Comparison of ENCODE assay signal across 8 cellular contexts in genomic region chr1:174999216-174999925, GRCh38. TPM values are rescaled to one million over a fixed set of nuclear protein-coding genes. Genes with fewer than 3 reads are reported as not detected.
A peak's percentile ranks its signal among the peaks of the same experiment; 100 is the strongest.
DNase-seq lines count a peak whose midpoint lies in the region; ATAC-seq and TF ChIP-seq lines count a peak whose summit lies in the region.

No MANE protein-coding gene starts in this region.

- H3K27me3 ChIP-seq in left lung: no peaks in the 10 kb centered on the region

- peak overlapping the region; percentile 99 for H3K27ac ChIP-seq in left lung

- TF ChIP-seq CTCF in left lung (IDR thresholded peaks at IDR 0.05): no peak

- H3K36me3 ChIP-seq in left lung: no peaks in the 10 kb centered on the region

- no peaks in the 10 kb centered on the region for H3K9me3 ChIP-seq in left lung

- peak overlapping the region; percentile 37 to 91 for H3K4me3 ChIP-seq in left lung

- peaks cover 18 to 39% of the 10 kb centered on the region in 2 donors for H3K4me1 ChIP-seq in left lung

- DNase-seq in CD1c-positive myeloid dendritic cell (ENCODE audit: extremely low spot score) (peak; percentile 99), NCI-H69 (lab: John Stamatoyannopoulos, UW) (peak; percentile 100), dermis microvascular lymphatic vessel endothelial cell (ENCODE audit: low read depth in 2 of 2) (peak; percentile 99), left lung (peak; percentile 99)
- DNase-seq in activated CD4-positive, alpha-beta T cell treated with anti-CD3 and anti-CD28 coated beads, Interleukin-2, amount 50 U/mL, for 1 hour: peak; percentile 97
- peak; percentile 97 for DNase-seq in stimulated activated CD4-positive, alpha-beta T cell treated with anti-CD3 and anti-CD28 coated beads, Interleukin-2, amount 100 ng/mL, for 4 hours (ENCODE audit: low read depth)

- peak; percentile 86 for ATAC-seq in GM19395 (IDR thresholded peaks at IDR 0.05; ENCODE audit: unreplicated experiment)
- peak; percentile 74 for ATAC-seq in HG03521 (IDR thresholded peaks at IDR 0.05; ENCODE audit: unreplicated experiment)
- peak; percentile 89 for ATAC-seq in left lung

- intact Hi-C loops in left lung (cut with DNase I): no loop called here

RNA-seq across cellular contexts. Expression of gene CACYBP, which starts 0.4 kb away (rescaled TPM):
- total RNA-seq in dermis microvascular lymphatic vessel endothelial cell: 115 and 218 TPM in 2 replicates
- 100 to 1,000 TPM in 1 of 2 donors, 10 to 100 TPM in 1; 69.4 to 122 TPM for total RNA-seq in left lung

RNA-seq across cellular contexts. Expression of gene MRPS14, which starts 23.9 kb away (rescaled TPM):
- total RNA-seq in dermis microvascular lymphatic vessel endothelial cell (29.3 and 32.5 TPM in 2 replicates), left lung (10 to 100 TPM; 30.3 to 33.3 TPM)

Comparison
In these comparisons a context has a peak if more than half of its experiments do, and no peak if none do; other contexts are left out.
1. Peak in every context shown above with its lines: DNase-seq, ATAC-seq, H3K4me3 ChIP-seq and H3K27ac ChIP-seq.